In the genomic region with DNA sequence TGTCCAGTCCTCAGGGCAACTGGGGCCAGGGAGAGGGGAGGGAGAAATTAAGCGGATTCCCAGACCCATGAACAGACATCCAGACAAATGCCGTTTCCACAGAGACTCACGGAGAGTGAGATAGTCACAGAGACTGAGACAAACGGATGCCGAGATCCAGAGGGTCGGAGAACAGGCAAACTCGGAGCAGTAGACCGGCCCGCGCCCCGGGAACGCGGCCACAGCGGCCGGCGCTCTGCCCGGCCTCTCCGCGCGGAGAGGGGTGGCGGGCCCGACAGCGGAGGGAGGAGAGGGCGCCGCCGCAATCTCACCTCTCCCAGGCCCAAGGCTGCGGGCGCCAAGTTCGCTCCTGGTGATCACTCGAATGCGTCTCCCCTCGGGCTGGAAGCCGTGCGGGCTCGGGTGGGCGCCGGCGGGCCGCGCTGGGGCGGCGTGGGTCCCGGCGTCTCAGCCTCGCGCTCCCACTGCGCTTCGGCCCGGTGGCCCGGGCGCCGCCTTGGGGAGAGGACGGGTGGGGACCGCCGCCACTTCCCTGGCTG, we compare ENCODE assay signal across 8 cellular contexts. TPM values are rescaled to one million over a fixed set of nuclear protein-coding genes. Genes with fewer than 3 reads are reported as not detected.
DNase-seq lines count a peak whose midpoint lies in the region; ATAC-seq and TF ChIP-seq lines count a peak whose summit lies in the region.

No MANE protein-coding gene starts in this region.

- no peak for TF ChIP-seq CTCF in fibroblast of lung (conservative IDR thresholded peaks at IDR 0.05 in 1 of 2, IDR thresholded peaks at IDR 0.05 in 1 of 2; ENCODE audit: low read depth in 1 of 2, low read length in 2 of 2)
- TF ChIP-seq CTCF in neutrophil (IDR thresholded peaks at IDR 0.05): no peak

- DNase-seq in COLO829 (ENCODE audit: low spot score) (peak; percentile 24), SW480 (ENCODE audit: low spot score) (peak; percentile 22), fibroblast of lung (ENCODE audit: low read depth in 2 of 2) (peak in 1 of 2 donors; percentile 31), anterior cingulate cortex (lab: John Stamatoyannopoulos, UW) (no peak), D341Med (ENCODE audit: low spot score) (no peak)

- H3K4me3 ChIP-seq in fibroblast of lung (replicated peaks in 1 of 4; ENCODE audit: control extremely low read depth in 1 of 4, insufficient read depth in 1 of 4, low read depth in 3 of 4, low read length in 4 of 4) (peak overlapping the region; percentile 39 to 78 (median 56)), neutrophil (ENCODE audit: low read depth in 1 of 2, low read length in 1 of 2) (peak overlapping the region; percentile 70 to 86)

- H3K9me3 ChIP-seq in fibroblast of lung (ENCODE audit: control insufficient read depth, insufficient read depth, low read depth, low read length) (no peaks in the 10 kb centered on the region), neutrophil (no peaks in the 10 kb centered on the region)

- peaks cover 5% of the 10 kb centered on the region for H3K27me3 ChIP-seq in fibroblast of lung (ENCODE audit: control insufficient read depth, insufficient read depth, low read length)
- peaks cover 100% of the 10 kb centered on the region for H3K27me3 ChIP-seq in neutrophil

- H4K20me1 ChIP-seq in fibroblast of lung (ENCODE audit: control insufficient read depth, extremely low read depth, insufficient read depth, low read length): no peaks in the 10 kb centered on the region

- H3K9ac ChIP-seq in fibroblast of lung (ENCODE audit: insufficient read depth, low read length): peak overlapping the region; percentile 77

- peak; percentile 32 for ATAC-seq in GM19023 (IDR thresholded peaks at IDR 0.05; ENCODE audit: unreplicated experiment)
- peak; percentile 15 for ATAC-seq in HG03108 (IDR thresholded peaks at IDR 0.05; ENCODE audit: unreplicated experiment)

- H3K27ac ChIP-seq in fibroblast of lung (ENCODE audit: insufficient read depth, low read length): peak overlapping the region; percentile 60
- H3K27ac ChIP-seq in neutrophil: peak overlapping the region; percentile 31

- peak overlapping the region; percentile 63 for H2AFZ ChIP-seq in fibroblast of lung (ENCODE audit: low read length)

- no peaks in the 10 kb centered on the region for H3K79me2 ChIP-seq in fibroblast of lung (ENCODE audit: control insufficient read depth, insufficient read depth, low read length)

- H3K4me2 ChIP-seq in fibroblast of lung (ENCODE audit: extremely low read depth, insufficient read depth, low read length): peak overlapping the region; percentile 61

- peaks cover 2% of the 10 kb centered on the region for H3K4me1 ChIP-seq in fibroblast of lung (ENCODE audit: control insufficient read depth, extremely low read depth, insufficient read depth, low read length)
- H3K4me1 ChIP-seq in neutrophil (ENCODE audit: control insufficient read depth in 1 of 2, insufficient read depth in 1 of 2, low read depth in 1 of 2, low read length in 1 of 2): peaks cover 35 to 56% of the 10 kb centered on the region in 2 experiments

- no peaks in the 10 kb centered on the region for H3K36me3 ChIP-seq in fibroblast of lung (ENCODE audit: control insufficient read depth, insufficient read depth, low read length)
- H3K36me3 ChIP-seq in neutrophil: no peaks in the 10 kb centered on the region

RNA-seq across cellular contexts. Expression of a gene that starts 0.8 kb away (rescaled TPM):
- total RNA-seq in fibroblast of lung: 0.51 and 0.83 TPM in 2 replicates
- 0.08 and 0.19 TPM in 2 replicates for polyA plus RNA-seq in fibroblast of lung
- polyA plus RNA-seq in fibroblast of lung (2012): 0.45 and 0.63 TPM in 2 replicates
- polyA minus RNA-seq in fibroblast of lung (ENCODE audit: low replicate concordance): 0.12 and 0.19 TPM in 2 replicates

RNA-seq across cellular contexts. Expression of a gene that starts 21.0 kb away (rescaled TPM):
- not detected in 2 replicates for total RNA-seq in fibroblast of lung
- polyA plus RNA-seq in fibroblast of lung: 0.03 TPM in 1 of 2 replicates, not detected in the other
- not detected in 2 replicates for polyA plus RNA-seq in fibroblast of lung (2012)
- not detected in 2 replicates for polyA minus RNA-seq in fibroblast of lung (ENCODE audit: low replicate concordance)

Comparison
In these comparisons a context has a peak if more than half of its experiments do, and no peak if none do; other contexts are left out.
1. DNase-seq: peak in COLO829 (single experiment) and SW480 (single experiment); none in anterior cingulate cortex (0 of 58) and D341Med (single experiment).